Comparison of ENCODE assay signal across 8 cellular contexts in genomic region chr12:2893007-2893406, GRCh38. TPM values are rescaled to one million over a fixed set of nuclear protein-coding genes. Genes with fewer than 3 reads are reported as not detected.
DNase-seq lines count a peak whose midpoint lies in the region; ATAC-seq and TF ChIP-seq lines count a peak whose summit lies in the region.

No MANE protein-coding gene starts in this region.

- H3K27me3 Mint-ChIP-seq in progenitor cell of endocrine pancreas: no peaks in the 10 kb centered on the region

- peaks cover 0 to 30% (median 19%) of the 10 kb centered on the region in 9 donors for H3K4me1 ChIP-seq in heart right ventricle

- peak overlapping the region; percentile 52 for H3K4me3 Mint-ChIP-seq in progenitor cell of endocrine pancreas (ENCODE audit: low read depth)

- no peak for TF ChIP-seq CTCF in epithelial cell of esophagus (IDR thresholded peaks at IDR 0.05; ENCODE audit: insufficient read depth, low read depth, low read length, missing control alignments)
- no peak for TF ChIP-seq CTCF in progenitor cell of endocrine pancreas (IDR thresholded peaks at IDR 0.05; ENCODE audit: unreplicated experiment)
- TF ChIP-seq CTCF in heart right ventricle (IDR thresholded peaks at IDR 0.05): no peak

- H3K36me3 ChIP-seq in heart right ventricle: peaks cover 0 to 12% (median 0%) of the 10 kb centered on the region in 9 donors

- intact Hi-C loops in left ventricle myocardium superior (cut with micrococcal nuclease): no loop called here
- intact Hi-C loops in heart right ventricle (cut with DNase I): loop anchor here in 1 of 10 donors (5.0 kb wide), 1 partner anchor 49 kb away; no protein-coding TSS in a partner anchor

- ATAC-seq in left ventricle myocardium superior (no peak), heart right ventricle (no peak)

- H3K4me1 Mint-ChIP-seq in progenitor cell of endocrine pancreas (ENCODE audit: low read depth): peaks cover 14% of the 10 kb centered on the region

- H3K9me3 ChIP-seq in heart right ventricle: no peaks in the 10 kb centered on the region

- peak overlapping the region; percentile 73 for H3K27ac Mint-ChIP-seq in progenitor cell of endocrine pancreas

- WGBS in heart right ventricle, 2 donors: 90% methylated on average over 8 of the region's 8 CpGs

- no peaks in the 10 kb centered on the region for H3K9me3 Mint-ChIP-seq in progenitor cell of endocrine pancreas (ENCODE audit: low read depth)

- H3K27ac ChIP-seq in heart right ventricle: no peak overlapping the region

- H3K4me3 ChIP-seq in epithelial cell of esophagus (ENCODE audit: low read length) (no peak overlapping the region), heart right ventricle (no peak overlapping the region)

- DNase-seq in EL: peak; percentile 89
- DNase-seq in RKO (ENCODE audit: low spot score): peak; percentile 84
- DNase-seq in epithelial cell of esophagus (ENCODE audit: low read depth): peak; percentile 32
- DNase-seq in progenitor cell of endocrine pancreas (ENCODE audit: low spot score, unreplicated experiment): no peak
- DNase-seq in iPS-NIHi7 (ENCODE audit: extremely low spot score): no peak
- DNase-seq in left ventricle myocardium superior: no peak
- DNase-seq in heart right ventricle: no peak
- DNase-seq in ecto neural progenitor cell (ENCODE audit: low spot score): no peak

- H3K36me3 Mint-ChIP-seq in progenitor cell of endocrine pancreas (ENCODE audit: insufficient read depth): no peaks in the 10 kb centered on the region

- H3K27me3 ChIP-seq in heart right ventricle: no peaks in the 10 kb centered on the region

RNA-seq across cellular contexts. Expression of gene TULP3, which starts 2.3 kb away (rescaled TPM):
- total RNA-seq in progenitor cell of endocrine pancreas (31.3 and 35.1 TPM in 2 replicates), left ventricle myocardium superior (5.4 TPM), heart right ventricle (1 to 10 TPM; 4.0 to 7.3 (median 4.6) TPM)
- polyA plus RNA-seq in heart right ventricle: 1 to 10 TPM; 5.0 to 5.9 TPM

RNA-seq across cellular contexts. Expression of gene RHNO1, which starts 16.0 kb away (rescaled TPM):
- total RNA-seq in progenitor cell of endocrine pancreas: 54.3 and 57.7 TPM in 2 replicates
- 4.9 TPM for total RNA-seq in left ventricle myocardium superior
- 10 to 100 TPM in 2 of 10 donors, 1 to 10 TPM in 8; 3.7 to 10.9 (median 7.1) TPM for total RNA-seq in heart right ventricle
- 1 to 10 TPM; 2.5 to 5.3 TPM for polyA plus RNA-seq in heart right ventricle

RNA-seq across cellular contexts. Expression of gene FOXM1, which starts 16.0 kb away (rescaled TPM):
- 80.8 and 92.2 TPM in 2 replicates for total RNA-seq in progenitor cell of endocrine pancreas
- 0.79 TPM for total RNA-seq in left ventricle myocardium superior
- total RNA-seq in heart right ventricle: 10 to 100 TPM in 1 of 10 donors, 1 to 10 TPM in 3, under 1 TPM in 5, not detected in 1; 0.19 to 10.9 (median 0.89) TPM
- polyA plus RNA-seq in heart right ventricle: under 1 TPM; 0.14 to 0.44 TPM

RNA-seq across cellular contexts. Expression of gene TEX52, which starts 36.2 kb away (rescaled TPM):
- total RNA-seq in progenitor cell of endocrine pancreas (not detected in 2 replicates), left ventricle myocardium superior (not detected), heart right ventricle (not detected)
- polyA plus RNA-seq in heart right ventricle: not detected

RNA-seq across cellular contexts. Expression of gene NRIP2, which starts 58.2 kb away (rescaled TPM):
- not detected in 2 replicates for total RNA-seq in progenitor cell of endocrine pancreas
- total RNA-seq in left ventricle myocardium superior: 1.1 TPM
- 1 to 10 TPM; 1.4 to 3.6 (median 2.5) TPM for total RNA-seq in heart right ventricle
- polyA plus RNA-seq in heart right ventricle: 1 to 10 TPM; 2.3 to 4.0 TPM

Comparison
In these comparisons a context has a peak if more than half of its experiments do, and no peak if none do; other contexts are left out.
1. DNase-seq: peak in EL (single experiment), RKO (single experiment) and epithelial cell of esophagus (single experiment); none in progenitor cell of endocrine pancreas (single experiment), iPS-NIHi7 (single experiment), left ventricle myocardium superior (single experiment), heart right ventricle (0 of 2) and ecto neural progenitor cell (single experiment).